In the genomic region with DNA sequence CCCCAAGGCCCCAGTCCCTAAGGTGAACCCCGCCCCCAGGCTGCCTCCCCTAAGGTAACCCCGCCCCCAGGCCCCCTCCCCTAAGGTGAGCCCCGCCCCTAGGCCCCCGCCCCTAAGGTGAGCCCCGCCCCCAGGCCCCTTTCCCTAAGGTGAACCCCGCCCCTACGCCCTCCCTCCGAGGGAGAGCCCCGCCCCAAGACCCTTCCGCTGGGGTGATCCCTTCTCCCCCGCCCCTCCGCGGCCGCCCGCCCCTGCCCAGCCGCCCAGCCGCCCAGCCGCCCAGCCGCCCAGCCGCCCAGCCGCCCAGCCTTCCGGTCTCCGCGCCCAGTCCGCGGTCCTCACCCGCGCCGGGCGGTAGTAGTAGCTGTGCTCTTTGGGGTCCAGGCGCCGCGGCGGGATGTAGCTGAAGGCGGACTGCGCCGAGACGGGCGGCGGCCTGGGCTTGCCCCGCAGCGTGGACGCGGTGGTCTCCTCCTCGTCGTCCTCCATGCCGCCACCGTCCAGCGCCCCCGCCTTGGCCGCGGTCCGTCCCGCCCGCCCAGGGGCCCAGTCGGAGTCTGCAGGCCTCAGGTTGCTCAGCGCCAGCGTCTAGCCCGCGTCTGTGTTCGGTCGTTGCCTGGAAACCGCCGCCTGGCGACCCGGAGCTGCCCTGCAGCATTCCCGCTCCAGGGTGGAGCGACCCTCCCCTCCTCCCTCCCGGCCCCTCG, we compare ENCODE assay signal across 8 cellular contexts. TPM values are rescaled to one million over a fixed set of nuclear protein-coding genes. Genes with fewer than 3 reads are reported as not detected.
DNase-seq lines count a peak whose midpoint lies in the region; ATAC-seq and TF ChIP-seq lines count a peak whose summit lies in the region.

A gene with protein sequence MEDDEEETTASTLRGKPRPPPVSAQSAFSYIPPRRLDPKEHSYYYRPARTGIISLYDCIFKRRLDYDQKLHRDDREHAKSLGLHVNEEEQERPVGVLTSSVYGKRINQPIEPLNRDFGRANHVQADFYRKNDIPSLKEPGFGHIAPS (minus strand): TSS at position 601 of the 707 bp plus-strand sequence. CDS start 112 bp downstream, at position 489.

- DNase-seq in 8988T (peak; percentile 88), GM23338 (ENCODE audit: low spot score) (peak; percentile 96), cerebellar nuclear complex (lab: John Stamatoyannopoulos, UW) (no peak)

- H3F3A ChIP-seq in GM23338 (replicated peaks; ENCODE audit: low read depth): 0 out of 2 replicates have a peak, but pooled peaks cover 4% of the 10 kb centered on the region

- TF ChIP-seq CTCF in GM23338 (conservative IDR thresholded peaks at IDR 0.05; ENCODE audit: low read depth in 2 of 2) (peak; percentile 35 to 41; a peak in 3 of 4 replicates), VCaP (conservative IDR thresholded peaks at IDR 0.05) (peak; percentile 59)

- peak within 1 kb of the TSS; percentile 93 for H3K4me2 ChIP-seq in GM23338

- H3K27me3 Mint-ChIP-seq in GM23338 (ENCODE audit: insufficient read depth, low read depth, poor library complexity): peaks cover 12% of the 10 kb centered on the region

- ATAC-seq in GM23338 (peak; percentile 80), GM21515 (IDR thresholded peaks at IDR 0.05; ENCODE audit: unreplicated experiment) (no peak), HG03025 (IDR thresholded peaks at IDR 0.05; ENCODE audit: low FRiP score, unreplicated experiment) (no peak)

- H3K4me1 ChIP-seq in GM23338 (ENCODE audit: insufficient read depth): peaks cover 9% of the 10 kb centered on the region; the same call in 1 of the 2 replicates
- H3K4me1 ChIP-seq in esophagus (ENCODE audit: control insufficient read depth in 2 of 2, insufficient read depth in 2 of 2, low read length in 1 of 2): peaks cover 4 to 5% of the 10 kb centered on the region in 2 donors
- H3K4me1 ChIP-seq in muscle layer of duodenum (ENCODE audit: control insufficient read depth in 1 of 2, insufficient read depth in 2 of 2, low read length in 2 of 2): peaks cover 0 to 8% of the 10 kb centered on the region in 2 donors

- peak within 1 kb of the TSS; percentile 79 for H3K4me3 ChIP-seq in GM23338
- H3K4me3 ChIP-seq in esophagus (ENCODE audit: low read depth in 1 of 2, low read length in 2 of 2): peak within 1 kb of the TSS; percentile 41 to 54
- H3K4me3 ChIP-seq in muscle layer of duodenum (ENCODE audit: low read depth in 1 of 2, low read length in 2 of 2): peak within 1 kb of the TSS; percentile 26 to 71

- no peaks in the 10 kb centered on the region for H3K79me2 ChIP-seq in GM23338 (replicated peaks; ENCODE audit: insufficient read depth)

- peak within 1 kb of the TSS; percentile 52; the same call in 1 of the 2 replicates for H3K27ac Mint-ChIP-seq in GM23338

- 1 to 2% methylated on average over 37 to 70 of the region's 70 CpGs for WGBS in esophagus, 2 donors

- no peaks in the 10 kb centered on the region for H3K9me3 Mint-ChIP-seq in GM23338

- H3K36me3 Mint-ChIP-seq in GM23338 (ENCODE audit: low read depth): no peaks in the 10 kb centered on the region; the same call in 2 of the 3 replicates

- no peak within 1 kb of the TSS for H3K27ac ChIP-seq in GM23338 (ENCODE audit: low read depth)
- peak within 1 kb of the TSS; percentile 93 for H3K27ac ChIP-seq in VCaP
- H3K27ac ChIP-seq in esophagus (ENCODE audit: low read depth in 2 of 2, low read length in 1 of 2): no peak within 1 kb of the TSS
- H3K27ac ChIP-seq in muscle layer of duodenum (ENCODE audit: low read length): no peak within 1 kb of the TSS

- 0 out of 2 replicates have a peak, but pooled peaks cover 9% of the 10 kb centered on the region for H3K9me2 ChIP-seq in GM23338 (ENCODE audit: insufficient read depth)

- H2AFZ ChIP-seq in GM23338: peak within 1 kb of the TSS; percentile 99

- H3K27me3 ChIP-seq in GM23338 (ENCODE audit: insufficient read depth) (peaks cover 18% of the 10 kb centered on the region), esophagus (ENCODE audit: control insufficient read depth in 1 of 2, insufficient read depth in 2 of 2, low read length in 2 of 2) (no peaks in the 10 kb centered on the region), muscle layer of duodenum (ENCODE audit: low read depth, low read length) (peaks cover 14% of the 10 kb centered on the region)

- H3K36me3 ChIP-seq in GM23338 (ENCODE audit: insufficient read depth) (no peaks in the 10 kb centered on the region), esophagus (ENCODE audit: control insufficient read depth in 2 of 2, insufficient read depth in 2 of 2, low read length in 1 of 2) (no peaks in the 10 kb centered on the region), muscle layer of duodenum (ENCODE audit: control insufficient read depth in 1 of 2, insufficient read depth in 2 of 2, low read length in 2 of 2) (no peaks in the 10 kb centered on the region)

- H3K4me1 Mint-ChIP-seq in GM23338: peaks cover 8% of the 10 kb centered on the region

- no peaks in the 10 kb centered on the region for H4K20me1 ChIP-seq in GM23338 (replicated peaks; ENCODE audit: insufficient read depth)

- H3K9me3 ChIP-seq in esophagus (ENCODE audit: control insufficient read depth in 2 of 2, insufficient read depth in 1 of 2, low read depth in 1 of 2, low read length in 1 of 2): no peaks in the 10 kb centered on the region
- no peaks in the 10 kb centered on the region for H3K9me3 ChIP-seq in muscle layer of duodenum (ENCODE audit: control insufficient read depth in 1 of 2, low read length in 2 of 2)

- H3K4me3 Mint-ChIP-seq in GM23338: peak within 1 kb of the TSS; percentile 90

TF ChIP-seq in GM23338, 12 proteins besides CTCF, POLR2A, EP300 and RAD21:
- TF ChIP-seq CREB1 (CRISPR knock-in tag; IDR thresholded peaks at IDR 0.05; ENCODE audit: low read depth) (peak; percentile 11; the same call in 1 of the 2 replicates), POLR2AphosphoS5 (IDR thresholded peaks at IDR 0.05; ENCODE audit: low read depth) (peak; percentile 32; the same call in 1 of the 2 replicates), ZNF114 (CRISPR knock-in tag; IDR thresholded peaks at IDR 0.05) (no peak), EZH2phosphoT487 (IDR thresholded peaks at IDR 0.05; ENCODE audit: unreplicated experiment) (no peak), STAT1 (IDR thresholded peaks at IDR 0.05; ENCODE audit: unreplicated experiment) (no peak)
- TF ChIP-seq, protein P1, sequence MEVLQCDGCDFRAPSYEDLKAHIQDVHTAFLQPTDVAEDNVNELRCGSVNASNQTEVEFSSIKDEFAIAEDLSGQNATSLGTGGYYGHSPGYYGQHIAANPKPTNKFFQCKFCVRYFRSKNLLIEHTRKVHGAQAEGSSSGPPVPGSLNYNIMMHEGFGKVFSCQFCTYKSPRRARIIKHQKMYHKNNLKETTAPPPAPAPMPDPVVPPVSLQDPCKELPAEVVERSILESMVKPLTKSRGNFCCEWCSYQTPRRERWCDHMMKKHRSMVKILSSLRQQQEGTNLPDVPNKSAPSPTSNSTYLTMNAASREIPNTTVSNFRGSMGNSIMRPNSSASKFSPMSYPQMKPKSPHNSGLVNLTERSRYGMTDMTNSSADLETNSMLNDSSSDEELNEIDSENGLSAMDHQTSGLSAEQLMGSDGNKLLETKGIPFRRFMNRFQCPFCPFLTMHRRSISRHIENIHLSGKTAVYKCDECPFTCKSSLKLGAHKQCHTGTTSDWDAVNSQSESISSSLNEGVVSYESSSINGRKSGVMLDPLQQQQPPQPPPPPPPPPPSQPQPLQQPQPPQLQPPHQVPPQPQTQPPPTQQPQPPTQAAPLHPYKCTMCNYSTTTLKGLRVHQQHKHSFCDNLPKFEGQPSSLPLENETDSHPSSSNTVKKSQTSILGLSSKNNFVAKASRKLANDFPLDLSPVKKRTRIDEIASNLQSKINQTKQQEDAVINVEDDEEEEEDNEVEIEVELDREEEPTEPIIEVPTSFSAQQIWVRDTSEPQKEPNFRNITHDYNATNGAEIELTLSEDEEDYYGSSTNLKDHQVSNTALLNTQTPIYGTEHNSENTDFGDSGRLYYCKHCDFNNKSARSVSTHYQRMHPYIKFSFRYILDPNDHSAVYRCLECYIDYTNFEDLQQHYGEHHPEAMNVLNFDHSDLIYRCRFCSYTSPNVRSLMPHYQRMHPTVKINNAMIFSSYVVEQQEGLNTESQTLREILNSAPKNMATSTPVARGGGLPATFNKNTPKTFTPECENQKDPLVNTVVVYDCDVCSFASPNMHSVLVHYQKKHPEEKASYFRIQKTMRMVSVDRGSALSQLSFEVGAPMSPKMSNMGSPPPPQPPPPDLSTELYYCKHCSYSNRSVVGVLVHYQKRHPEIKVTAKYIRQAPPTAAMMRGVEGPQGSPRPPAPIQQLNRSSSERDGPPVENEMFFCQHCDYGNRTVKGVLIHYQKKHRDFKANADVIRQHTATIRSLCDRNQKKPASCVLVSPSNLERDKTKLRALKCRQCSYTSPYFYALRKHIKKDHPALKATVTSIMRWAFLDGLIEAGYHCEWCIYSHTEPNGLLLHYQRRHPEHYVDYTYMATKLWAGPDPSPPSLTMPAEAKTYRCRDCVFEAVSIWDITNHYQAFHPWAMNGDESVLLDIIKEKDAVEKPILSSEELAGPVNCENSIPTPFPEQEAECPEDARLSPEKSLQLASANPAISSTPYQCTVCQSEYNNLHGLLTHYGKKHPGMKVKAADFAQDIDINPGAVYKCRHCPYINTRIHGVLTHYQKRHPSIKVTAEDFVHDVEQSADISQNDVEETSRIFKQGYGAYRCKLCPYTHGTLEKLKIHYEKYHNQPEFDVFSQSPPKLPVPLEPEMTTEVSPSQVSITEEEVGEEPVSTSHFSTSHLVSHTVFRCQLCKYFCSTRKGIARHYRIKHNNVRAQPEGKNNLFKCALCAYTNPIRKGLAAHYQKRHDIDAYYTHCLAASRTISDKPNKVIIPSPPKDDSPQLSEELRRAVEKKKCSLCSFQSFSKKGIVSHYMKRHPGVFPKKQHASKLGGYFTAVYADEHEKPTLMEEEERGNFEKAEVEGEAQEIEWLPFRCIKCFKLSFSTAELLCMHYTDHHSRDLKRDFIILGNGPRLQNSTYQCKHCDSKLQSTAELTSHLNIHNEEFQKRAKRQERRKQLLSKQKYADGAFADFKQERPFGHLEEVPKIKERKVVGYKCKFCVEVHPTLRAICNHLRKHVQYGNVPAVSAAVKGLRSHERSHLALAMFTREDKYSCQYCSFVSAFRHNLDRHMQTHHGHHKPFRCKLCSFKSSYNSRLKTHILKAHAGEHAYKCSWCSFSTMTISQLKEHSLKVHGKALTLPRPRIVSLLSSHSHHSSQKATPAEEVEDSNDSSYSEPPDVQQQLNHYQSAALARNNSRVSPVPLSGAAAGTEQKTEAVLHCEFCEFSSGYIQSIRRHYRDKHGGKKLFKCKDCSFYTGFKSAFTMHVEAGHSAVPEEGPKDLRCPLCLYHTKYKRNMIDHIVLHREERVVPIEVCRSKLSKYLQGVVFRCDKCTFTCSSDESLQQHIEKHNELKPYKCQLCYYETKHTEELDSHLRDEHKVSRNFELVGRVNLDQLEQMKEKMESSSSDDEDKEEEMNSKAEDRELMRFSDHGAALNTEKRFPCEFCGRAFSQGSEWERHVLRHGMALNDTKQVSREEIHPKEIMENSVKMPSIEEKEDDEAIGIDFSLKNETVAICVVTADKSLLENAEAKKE (CRISPR knock-in tag; IDR thresholded peaks at IDR 0.05): no peak
TF ChIP-seq in GM23338: peak in this region for 2.

RNA-seq across cellular contexts. Expression of the gene that starts here (rescaled TPM):
- 0.10 and 3.5 TPM in 2 replicates for total RNA-seq in GM23338 (2014; rRNA removed; shearing (Covaris generic))
- polyA plus RNA-seq in GM23338 (2016; fragmentation: Nextera tagmentation; extraction: Ambion mirVana) (1.0 and 1.3 TPM in 2 replicates), esophagus (under 1 TPM in 1 of 2 donors, not detected in 1; 0.06 TPM)

Comparison
In these comparisons a context has a peak if more than half of its experiments do, and no peak if none do; other contexts are left out.
1. DNase-seq: peak in 8988T (single experiment) and GM23338 (single experiment); none in cerebellar nuclear complex (0 of 2).
2. Peak in every context shown above with its lines, with median percentiles within 50 percentile points of each other: H3K4me3 ChIP-seq.